In the genomic region with DNA sequence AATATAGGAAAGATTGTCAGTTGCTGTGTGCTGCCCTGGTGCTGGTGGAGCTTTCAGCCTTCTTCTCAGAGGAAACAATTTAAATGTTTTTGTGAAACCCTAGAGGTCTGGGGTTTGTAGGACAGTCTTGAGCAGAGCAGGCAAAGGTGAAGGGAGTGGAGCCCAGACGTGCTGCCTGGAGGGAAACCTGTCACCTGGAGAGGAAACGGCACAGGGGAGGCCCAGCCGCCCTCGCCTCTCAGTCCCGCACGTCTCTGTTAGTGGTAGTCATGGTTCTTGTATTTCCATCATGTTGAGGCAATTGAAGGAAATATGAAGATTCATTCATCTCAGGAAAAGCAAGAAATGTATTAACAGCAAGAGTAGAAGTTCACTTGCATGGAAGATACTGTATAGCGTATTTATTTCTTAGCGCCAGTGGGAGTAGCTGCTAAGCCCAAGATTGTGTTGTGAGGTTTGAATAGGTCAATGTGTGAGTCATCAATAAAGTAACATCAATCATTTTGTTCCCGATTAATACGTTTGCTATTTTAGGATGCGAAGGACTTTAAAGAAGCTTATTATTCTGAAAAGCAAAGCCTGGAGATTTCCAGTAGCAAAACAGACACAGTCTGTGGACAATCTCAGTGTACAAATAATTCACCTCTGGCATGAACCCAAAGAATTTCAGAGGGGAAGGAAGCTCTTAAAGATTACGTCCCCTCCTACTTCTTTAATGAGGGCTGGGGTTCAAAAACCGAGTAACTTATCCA, we compare ENCODE assay signal across 9 cellular contexts.
A peak's percentile ranks its signal among the peaks of the same experiment; 100 is the strongest.
DNase-seq lines count a peak whose midpoint lies in the region; ATAC-seq and TF ChIP-seq lines count a peak whose summit lies in the region.
"Had no signal": no experiment of that assay in that cellular context is flagged by ENCODE, and none has a peak within 500 bp of the region (broad histone marks: within the 10 kb centered on the region; RNA-seq: fewer than 3 reads in every experiment).

No MANE protein-coding gene starts in this region.

- peak overlapping the region; percentile 30 for H3K9ac ChIP-seq in smooth muscle cell (ENCODE audit: low read depth)

- H3K79me2 ChIP-seq in smooth muscle cell (ENCODE audit: low read depth) (peaks cover 83% of the 10 kb centered on the region), PC-9 (ENCODE audit: low read depth) (peaks cover 100% of the 10 kb centered on the region)

- intact Hi-C loops in PC-9 (cut with micrococcal nuclease; ENCODE audit: unreplicated experiment) = loop anchor here (5.0 to 10.0 kb wide), 3 partner anchors 35 to 587 kb away; a partner anchor contains a TSS

- H3K4me3 Mint-ChIP-seq in T-cell = peak overlapping the region; percentile 73 to 89 (median 84)

- H3K36me3 Mint-ChIP-seq in T-cell = no peaks in the 10 kb centered on the region

- peaks cover 95 to 97% (median 96%) of the 10 kb centered on the region in 3 donors for H3K4me1 Mint-ChIP-seq in T-cell

- ATAC-seq in T-cell (replicated peaks in 1 of 4) (peak in 3 of 4 experiments; percentile 13 to 31 (median 24)), GM21529 (IDR thresholded peaks at IDR 0.05; ENCODE audit: unreplicated experiment) (no peak)

- H3K4me3 ChIP-seq in GM12865 (ENCODE audit: low read depth, low read length) (peak overlapping the region; percentile 89), smooth muscle cell (no peak overlapping the region), PC-9 (no peak overlapping the region)
- peak overlapping the region; percentile 24 for H3K4me3 ChIP-seq in effector memory CD4-positive, alpha-beta T cell (ENCODE audit: insufficient read depth, low read depth, low read length, poor library complexity, severe bottlenecking)

- no peaks in the 10 kb centered on the region for H3K9me3 ChIP-seq in effector memory CD4-positive, alpha-beta T cell (ENCODE audit: control insufficient read depth, low read length)
- H3K9me3 ChIP-seq in smooth muscle cell (replicated peaks; ENCODE audit: low read depth) = no peaks in the 10 kb centered on the region
- H3K9me3 ChIP-seq in PC-9 (ENCODE audit: insufficient read depth, low read depth) = no peaks in the 10 kb centered on the region

- 41% methylated on average over 13 of the region's 13 CpGs for WGBS in smooth muscle cell (ENCODE audit: low lambda C conversion rate)

- H3K4me1 ChIP-seq in effector memory CD4-positive, alpha-beta T cell (ENCODE audit: control insufficient read depth, insufficient read depth, low read length, poor library complexity, severe bottlenecking) = peaks cover 76% of the 10 kb centered on the region
- H3K4me1 ChIP-seq in smooth muscle cell (ENCODE audit: low read depth) (peaks cover 57% of the 10 kb centered on the region), PC-9 (replicated peaks; ENCODE audit: insufficient read depth) (peaks cover 49% of the 10 kb centered on the region)

- H3K27me3 ChIP-seq in effector memory CD4-positive, alpha-beta T cell (replicated peaks; ENCODE audit: control insufficient read depth, insufficient read depth, low read length, poor library complexity, severe bottlenecking) = no peaks in the 10 kb centered on the region
- no peaks in the 10 kb centered on the region for H3K27me3 ChIP-seq in smooth muscle cell (ENCODE audit: low read depth)
- no peaks in the 10 kb centered on the region for H3K27me3 ChIP-seq in PC-9 (ENCODE audit: insufficient read depth, low read depth)

- H3K27ac ChIP-seq in effector memory CD4-positive, alpha-beta T cell (ENCODE audit: insufficient read depth, low read length, poor library complexity, severe bottlenecking) = peak overlapping the region; percentile 96
- H3K27ac ChIP-seq in smooth muscle cell (ENCODE audit: low read depth) (peak overlapping the region; percentile 94), PC-9 (no peak overlapping the region)

- H3K9me3 Mint-ChIP-seq in T-cell = no peaks in the 10 kb centered on the region

- H4K20me1 ChIP-seq in smooth muscle cell (ENCODE audit: low read depth) (peaks cover 77% of the 10 kb centered on the region), PC-9 (ENCODE audit: insufficient read depth) (peaks cover 94% of the 10 kb centered on the region)

- peaks cover 56% of the 10 kb centered on the region for H3F3A ChIP-seq in smooth muscle cell (ENCODE audit: low read depth)
- H3F3A ChIP-seq in PC-9 (ENCODE audit: insufficient read depth, low read depth) = peaks cover 38% of the 10 kb centered on the region

- POLR2A ChIA-PET in T-cell (lab: Charles Lee) = interaction anchor here (0.6 to 7.2 kb wide), 8 partner anchors 9 to 37 kb away, joined by 3 to 122 read pairs (median 5); no protein-coding TSS in a partner anchor
- POLR2A ChIA-PET in PC-9 (lab: Charles Lee; ENCODE audit: unreplicated experiment) = interaction anchor here (0.6 kb wide), 1 partner anchor 28 kb away, joined by 3 read pairs; no protein-coding TSS in a partner anchor
- POLR2A ChIA-PET in HEK293T (lab: Yijun Ruan, JAX) = interaction anchor here (1.2 to 1.3 kb wide), 2 partner anchors 11 to 23 kb away, joined by 4 read pairs; no protein-coding TSS in a partner anchor

- no TSS peak for BruUV-seq in PC-9 (replicated peaks; lab: Mats Ljungman, UMichigan)

- DNase-seq in GM12865 (ENCODE audit: low read depth) (peak; percentile 58), T-cell (peak in 1 of 34 experiments; percentile 38), smooth muscle cell (lab: John Stamatoyannopoulos, UW; ENCODE audit: unreplicated experiment) (no peak), SW 1271 (lab: John Stamatoyannopoulos, UW) (no peak), PC-9 (no peak), HEK293T (ENCODE audit: extremely low spot score) (no peak)
- DNase-seq in effector memory CD4-positive, alpha-beta T cell = no peak
- DNase-seq: amygdala had no signal

- H2AFZ ChIP-seq in smooth muscle cell (ENCODE audit: low read depth) (no peak overlapping the region), PC-9 (no peak overlapping the region)

- H3K9me2 ChIP-seq in PC-9 (ENCODE audit: insufficient read depth) = no peaks in the 10 kb centered on the region

- CTCF ChIA-PET in T-cell (lab: Charles Lee) = interaction anchor here (0.5 to 7.2 kb wide), 13 partner anchors 10 to 116 kb away, joined by 3 to 112 read pairs (median 4); no protein-coding TSS in a partner anchor
- CTCF ChIA-PET in PC-9 (lab: Charles Lee) = interaction anchor here (0.6 to 1.4 kb wide), 2 partner anchors 11 to 30 kb away, joined by 3 to 6 read pairs; no protein-coding TSS in a partner anchor
- CTCF ChIA-PET in HEK293T (lab: Yijun Ruan, JAX) = interaction anchor here (0.6 to 1.0 kb wide), 3 partner anchors 11 to 743 kb away, joined by 3 to 5 read pairs (median 4); no protein-coding TSS in a partner anchor

- TF ChIP-seq CTCF in GM12865 (IDR thresholded peaks at IDR 0.05; ENCODE audit: insufficient read depth, low read depth, low read length, missing control alignments) (no peak), smooth muscle cell (IDR thresholded peaks at IDR 0.05; ENCODE audit: borderline replicate concordance, insufficient read depth, poor library complexity, severe bottlenecking) (no peak), PC-9 (conservative IDR thresholded peaks at IDR 0.05) (no peak)

- H3K4me2 ChIP-seq in smooth muscle cell (peak overlapping the region; percentile 93), PC-9 (no peak overlapping the region)

- peak overlapping the region; percentile 93 to 97 for H3K27ac Mint-ChIP-seq in T-cell

- no peaks in the 10 kb centered on the region for H3K36me3 ChIP-seq in effector memory CD4-positive, alpha-beta T cell (ENCODE audit: control insufficient read depth, insufficient read depth, low read length)
- H3K36me3 ChIP-seq in smooth muscle cell (ENCODE audit: low read depth) (no peaks in the 10 kb centered on the region), PC-9 (ENCODE audit: low read depth) (peaks cover 4% of the 10 kb centered on the region; the same call in 1 of the 2 replicates)

- no peaks in the 10 kb centered on the region for H3K27me3 Mint-ChIP-seq in T-cell

TF ChIP-seq in HEK293T, 16 proteins besides CTCF, POLR2A, EP300 and RAD21:
- no peak for TF ChIP-seq TARDBP (IDR thresholded peaks at IDR 0.05)
- no peak for TF ChIP-seq FOXA1 (IDR thresholded peaks at IDR 0.05)
- TF ChIP-seq, protein P1, sequence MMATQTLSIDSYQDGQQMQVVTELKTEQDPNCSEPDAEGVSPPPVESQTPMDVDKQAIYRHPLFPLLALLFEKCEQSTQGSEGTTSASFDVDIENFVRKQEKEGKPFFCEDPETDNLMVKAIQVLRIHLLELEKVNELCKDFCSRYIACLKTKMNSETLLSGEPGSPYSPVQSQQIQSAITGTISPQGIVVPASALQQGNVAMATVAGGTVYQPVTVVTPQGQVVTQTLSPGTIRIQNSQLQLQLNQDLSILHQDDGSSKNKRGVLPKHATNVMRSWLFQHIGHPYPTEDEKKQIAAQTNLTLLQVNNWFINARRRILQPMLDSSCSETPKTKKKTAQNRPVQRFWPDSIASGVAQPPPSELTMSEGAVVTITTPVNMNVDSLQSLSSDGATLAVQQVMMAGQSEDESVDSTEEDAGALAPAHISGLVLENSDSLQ (IDR thresholded peaks at IDR 0.05) = no peak
- TF ChIP-seq FOXM1 (IDR thresholded peaks at IDR 0.05; ENCODE audit: borderline replicate concordance) = no peak
- no peak for TF ChIP-seq ARNT (IDR thresholded peaks at IDR 0.05)
- TF ChIP-seq FOXK2 (IDR thresholded peaks at IDR 0.05) = no peak
- no peak for TF ChIP-seq ZNF384 (IDR thresholded peaks at IDR 0.05)
- TF ChIP-seq L3MBTL2 (conservative IDR thresholded peaks at IDR 0.05) = no peak
- no peak for TF ChIP-seq BHLHE40 (IDR thresholded peaks at IDR 0.05; ENCODE audit: borderline replicate concordance)

Comparison
In these comparisons a context has a peak if more than half of its experiments do, and no peak if none do; other contexts are left out.
1. H3K4me3 ChIP-seq: peak in GM12865 (single experiment) and effector memory CD4-positive, alpha-beta T cell (single experiment); none in smooth muscle cell (single experiment) and PC-9 (single experiment).